21 cellular contexts compared by ENCODE assay signal in the genomic region with DNA sequence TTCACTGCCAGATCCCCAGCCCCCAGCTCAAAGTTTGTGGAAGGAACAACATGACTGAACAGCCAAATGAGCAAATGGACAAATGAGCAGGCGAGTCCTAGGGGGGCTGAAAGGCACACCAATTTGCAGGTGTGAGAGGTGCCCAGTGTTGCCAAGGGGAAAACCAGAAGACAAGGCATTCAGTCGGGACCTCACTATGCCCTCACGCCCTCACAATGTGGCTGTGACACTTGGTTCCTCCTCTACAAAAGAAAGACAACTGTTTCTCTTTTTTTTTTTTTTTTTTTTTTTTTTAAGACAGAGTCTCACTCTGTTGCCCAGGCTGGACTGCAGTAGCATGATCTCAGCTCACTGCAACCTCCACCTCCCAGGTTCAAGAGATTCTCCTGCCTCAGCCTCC. TPM values are rescaled to one million over a fixed set of nuclear protein-coding genes. Genes with fewer than 3 reads are reported as not detected.
DNase-seq lines count a peak whose midpoint lies in the region; TF ChIP-seq lines count a peak whose summit lies in the region.
"Had no signal": no experiment of that assay in that cellular context is flagged by ENCODE, and none has a peak within 500 bp of the region (broad histone marks: within the 10 kb centered on the region; RNA-seq: fewer than 3 reads in every experiment).

No MANE protein-coding gene starts in this region.

- no peak overlapping the region for H3K4me2 ChIP-seq in mammary epithelial cell (ENCODE audit: insufficient read depth, low read depth, low read length)
- H3K4me2 ChIP-seq: GM23338 had no signal

- H2AFZ ChIP-seq in mammary epithelial cell (ENCODE audit: low read depth, low read length) = no peak overlapping the region
- H2AFZ ChIP-seq: GM23338 had no signal

- no peak overlapping the region for H3K9ac ChIP-seq in mammary epithelial cell (ENCODE audit: insufficient read depth, low read length)
- peak overlapping the region in 3 of 5 donors; percentile 23 to 42 (median 34) for H3K9ac ChIP-seq in subcutaneous abdominal adipose tissue (ENCODE audit: low read length in 5 of 5)

- H3K27ac ChIP-seq in mammary epithelial cell (ENCODE audit: insufficient read depth, low read depth, low read length) (no peak overlapping the region), subcutaneous abdominal adipose tissue (ENCODE audit: low read depth, low read length) (peak overlapping the region; percentile 63), SJCRH30 (no peak overlapping the region)
- H3K27ac ChIP-seq: SJSA1 had no signal

- no peaks in the 10 kb centered on the region for H4K20me1 ChIP-seq in mammary epithelial cell (ENCODE audit: insufficient read depth, low read length)

- H3K79me2 ChIP-seq in mammary epithelial cell (ENCODE audit: insufficient read depth, low read length) = peaks cover 29% of the 10 kb centered on the region

- H3K27me3 Mint-ChIP-seq in MCF 10A (ENCODE audit: insufficient read depth, unreplicated experiment) = no peaks in the 10 kb centered on the region
- no peaks in the 10 kb centered on the region for H3K27me3 Mint-ChIP-seq in dendritic cell treated with granulocyte-macrophage colony-stimulating factor and Interleukin-4, amounts not matched to agents 40 ng/mL and 50 ng/mL, for 4 days
- H3K27me3 Mint-ChIP-seq: naive thymus-derived CD4-positive, alpha-beta T cell had no signal

- no peak overlapping the region for H3K4me3 Mint-ChIP-seq in MCF 10A (ENCODE audit: unreplicated experiment)
- H3K4me3 Mint-ChIP-seq in dendritic cell treated with granulocyte-macrophage colony-stimulating factor and Interleukin-4, amounts not matched to agents 40 ng/mL and 50 ng/mL, for 4 days = no peak overlapping the region
- H3K4me3 Mint-ChIP-seq: GM23338; naive thymus-derived CD4-positive, alpha-beta T cell had no signal

- in situ Hi-C loops in mammary epithelial cell (cut with MboI; ENCODE audit: low sequenced_read_pairs in 2 of 2) = loop anchor here (5.0 kb wide), 1 partner anchor 64 kb away; no protein-coding TSS in a partner anchor

- BruUV-seq in MCF 10A (replicated peaks; lab: Mats Ljungman, UMichigan) (no TSS peak), mammary epithelial cell (replicated peaks; lab: Mats Ljungman, UMichigan) (no TSS peak)

- peak overlapping the region; percentile 62 for H3K27ac Mint-ChIP-seq in MCF 10A (ENCODE audit: low read depth, unreplicated experiment)
- H3K27ac Mint-ChIP-seq in dendritic cell treated with granulocyte-macrophage colony-stimulating factor and Interleukin-4, amounts not matched to agents 40 ng/mL and 50 ng/mL, for 4 days = peak overlapping the region; percentile 56
- H3K27ac Mint-ChIP-seq: GM23338 had no signal

- no peaks in the 10 kb centered on the region for H3K4me1 ChIP-seq in mammary epithelial cell (ENCODE audit: insufficient read depth, low read length)
- peaks cover 4 to 40% (median 33%) of the 10 kb centered on the region in 5 donors for H3K4me1 ChIP-seq in subcutaneous abdominal adipose tissue (ENCODE audit: control insufficient read depth in 5 of 5, insufficient read depth in 5 of 5, low read length in 5 of 5)
- no peaks in the 10 kb centered on the region for H3K4me1 ChIP-seq in SJCRH30

- H3K9me3 Mint-ChIP-seq in MCF 10A (ENCODE audit: unreplicated experiment) = no peaks in the 10 kb centered on the region
- no peaks in the 10 kb centered on the region for H3K9me3 Mint-ChIP-seq in dendritic cell treated with granulocyte-macrophage colony-stimulating factor and Interleukin-4, amounts not matched to agents 40 ng/mL and 50 ng/mL, for 4 days
- H3K9me3 Mint-ChIP-seq: GM23338; naive thymus-derived CD4-positive, alpha-beta T cell had no signal

- no peak for TF ChIP-seq CTCF in MCF 10A (IDR thresholded peaks at IDR 0.05; ENCODE audit: unreplicated experiment)
- TF ChIP-seq CTCF in mammary epithelial cell (conservative IDR thresholded peaks at IDR 0.05 in 1 of 2, IDR thresholded peaks at IDR 0.05 in 1 of 2; ENCODE audit: extremely low read depth in 1 of 2, insufficient read depth in 1 of 2, low read depth in 1 of 2, low read length in 2 of 2) = no peak
- TF ChIP-seq CTCF in GM10266 (IDR thresholded peaks at IDR 0.05; ENCODE audit: control insufficient read depth, insufficient read depth, low read depth, missing control alignments) = no peak

- H3K4me3 ChIP-seq in mammary epithelial cell (replicated peaks in 1 of 3; ENCODE audit: insufficient read depth in 1 of 3, low read depth in 2 of 3, low read length in 3 of 3) (no peak overlapping the region), subcutaneous abdominal adipose tissue (ENCODE audit: low read depth in 1 of 5, low read length in 5 of 5) (no peak overlapping the region), SJCRH30 (no peak overlapping the region)
- H3K4me3 ChIP-seq: GM23338, SJSA1 had no signal

- intact Hi-C loops in MCF 10A (cut with micrococcal nuclease) = no loop called here
- intact Hi-C loops in mammary epithelial cell (cut with micrococcal nuclease) = no loop called here
- intact Hi-C loops in dendritic cell treated with granulocyte-macrophage colony-stimulating factor and Interleukin-4, amounts not matched to agents 40 ng/mL and 50 ng/mL, for 4 days (cut with micrococcal nuclease) = loop anchor here (2.0 kb wide), 1 partner anchor 112 kb away; no protein-coding TSS in a partner anchor

- H3K27me3 ChIP-seq in mammary epithelial cell (ENCODE audit: insufficient read depth, low read length) (no peaks in the 10 kb centered on the region), subcutaneous abdominal adipose tissue (ENCODE audit: control insufficient read depth in 5 of 5, insufficient read depth in 4 of 5, low read length in 5 of 5) (no peaks in the 10 kb centered on the region), SJCRH30 (no peaks in the 10 kb centered on the region)
- H3K27me3 ChIP-seq: SJSA1 had no signal

- DNase-seq in MCF 10A (ENCODE audit: unreplicated experiment) (no peak), mammary epithelial cell (no peak), MV-4-11 (lab: John Stamatoyannopoulos, UW) (peak; percentile 45), SJCRH30 (no peak), GM10266 (ENCODE audit: extremely low spot score) (no peak), islet precursor cell (no peak)
- DNase-seq: activated gamma-delta T cell; amygdala; caudate nucleus; hypothalamus; mesendoderm; naive thymus-derived CD4-positive, alpha-beta T cell; NCI-H187 treated with DMSO at 0.1 percent for 48 hours; NCI-H226; PC-3; stimulated activated naive CD4-positive, alpha-beta T cell; T1000 had no signal

- H3K36me3 ChIP-seq in mammary epithelial cell (ENCODE audit: insufficient read depth, low read length) (peaks cover 43% of the 10 kb centered on the region), subcutaneous abdominal adipose tissue (ENCODE audit: control insufficient read depth in 5 of 5, insufficient read depth in 5 of 5, low read length in 5 of 5) (peaks cover 3 to 92% (median 78%) of the 10 kb centered on the region in 5 donors), SJCRH30 (peaks cover 25% of the 10 kb centered on the region)

- peaks cover 100% of the 10 kb centered on the region for H3K36me3 Mint-ChIP-seq in MCF 10A (ENCODE audit: insufficient read depth, unreplicated experiment)
- H3K36me3 Mint-ChIP-seq in dendritic cell treated with granulocyte-macrophage colony-stimulating factor and Interleukin-4, amounts not matched to agents 40 ng/mL and 50 ng/mL, for 4 days (ENCODE audit: low read depth) = peaks cover 99% of the 10 kb centered on the region

- 64% methylated on average over 3 of the region's 3 CpGs for WGBS in mammary epithelial cell (ENCODE audit: low coverage, missing lambda C conversion rate)

- H3K9me3 ChIP-seq in mammary epithelial cell (replicated peaks; ENCODE audit: insufficient read depth, low read length) (no peaks in the 10 kb centered on the region), subcutaneous abdominal adipose tissue (ENCODE audit: control insufficient read depth in 5 of 5, low read length in 5 of 5) (no peaks in the 10 kb centered on the region), SJCRH30 (replicated peaks) (no peaks in the 10 kb centered on the region)
- H3K9me3 ChIP-seq: SJSA1 had no signal

- dilution Hi-C loops in mammary epithelial cell (cut with HindIII; ENCODE audit: low sequenced_read_pairs) = no loop called here

- CTCF ChIA-PET in MCF 10A (lab: Yijun Ruan, JAX) = interaction anchor here (0.6 to 40.7 kb wide), 23 partner anchors 13 to 1762 kb away, joined by 3 to 1587 read pairs (median 14); a partner anchor contains a TSS
- CTCF ChIA-PET in mammary epithelial cell (lab: Charles Lee; ENCODE audit: low non-redundant PET) = no interaction called here

- no peaks in the 10 kb centered on the region for H3K4me1 Mint-ChIP-seq in MCF 10A (ENCODE audit: insufficient read depth, unreplicated experiment)
- H3K4me1 Mint-ChIP-seq in dendritic cell treated with granulocyte-macrophage colony-stimulating factor and Interleukin-4, amounts not matched to agents 40 ng/mL and 50 ng/mL, for 4 days (ENCODE audit: low read depth) = peaks cover 62% of the 10 kb centered on the region

- POLR2A ChIA-PET in MCF 10A (lab: Yijun Ruan, JAX) = interaction anchor here (1.3 to 5.4 kb wide), 4 partner anchors 11 to 62 kb away, joined by 3 to 21 read pairs (median 8); no protein-coding TSS in a partner anchor

RNA-seq across cellular contexts. Expression of a gene that starts 28.0 kb away (rescaled TPM):
- 246 and 342 TPM in 2 replicates for total RNA-seq in MCF 10A (2022)
- 100 to 1,000 TPM in 1 of 2 donors, 10 to 100 TPM in 1; 74.3 to 247 TPM for total RNA-seq in mammary epithelial cell
- polyA plus RNA-seq in mammary epithelial cell = 118 TPM
- 137 TPM for polyA minus RNA-seq in mammary epithelial cell
- 56.3 and 57.4 TPM in 2 replicates for total RNA-seq in SJCRH30 (2014; rRNA removed; shearing (Covaris generic))

RNA-seq across cellular contexts. Expression of a gene that starts 32.4 kb away (rescaled TPM):
- total RNA-seq in MCF 10A (2022) = not detected in 2 replicates
- 1 to 10 TPM in 1 of 2 donors, not detected in 1; 2.7 TPM for total RNA-seq in mammary epithelial cell
- polyA plus RNA-seq in mammary epithelial cell = 2.5 TPM
- polyA minus RNA-seq in mammary epithelial cell = not detected
- 3.3 and 4.0 TPM in 2 replicates for total RNA-seq in SJCRH30 (2014; rRNA removed; shearing (Covaris generic))
- total RNA-seq: PC-3 had no signal
